Comparison of ENCODE assay signal across 8 cellular contexts in genomic region chr3:171162986-171163723, GRCh38.
DNase-seq lines count a peak whose midpoint lies in the region; ATAC-seq and TF ChIP-seq lines count a peak whose summit lies in the region.

No MANE protein-coding gene starts in this region.

- no peak overlapping the region for H3K4me3 ChIP-seq in sigmoid colon

- H3K4me1 Mint-ChIP-seq in activated CD4-positive, alpha-beta T cell treated with anti-CD3 and anti-CD28 coated beads, Interleukin-2, amount 10 ng/mL, durations not matched to agents 24 days and 14 days, result peaks cover 18% of the 10 kb centered on the region
- H3K4me1 Mint-ChIP-seq in endothelial cell (ENCODE audit: unreplicated experiment), result peaks cover 8% of the 10 kb centered on the region

- peaks cover 0 to 33% (median 6%) of the 10 kb centered on the region in 4 donors for H3K36me3 ChIP-seq in sigmoid colon

- DNase-seq in activated CD4-positive, alpha-beta T cell treated with anti-CD3 and anti-CD28 coated beads, Interleukin-2, amount 10 ng/mL, durations not matched to agents 24 days and 14 days, result peak; percentile 70
- no peak for DNase-seq in activated CD4-positive, alpha-beta T cell treated with anti-CD3 and anti-CD28 coated beads, Interleukin-2, amount 50 U/mL, for 1 hour
- DNase-seq in NCI-H526 treated with DMSO at 0.1 percent for 48 hours (lab: John Stamatoyannopoulos, UW) (peak; percentile 25), endothelial cell (ENCODE audit: low spot score) (no peak), sigmoid colon (no peak), mesenteric fat pad (ENCODE audit: low spot score) (no peak), NCI-H2107 treated with DMSO at 0.1 percent for 48 hours (lab: John Stamatoyannopoulos, UW; ENCODE audit: unreplicated experiment) (no peak)

- peaks cover 12% of the 10 kb centered on the region for H3K9me3 Mint-ChIP-seq in activated CD4-positive, alpha-beta T cell treated with anti-CD3 and anti-CD28 coated beads, Interleukin-2, amount 10 ng/mL, durations not matched to agents 24 days and 14 days
- H3K9me3 Mint-ChIP-seq in endothelial cell (ENCODE audit: unreplicated experiment), result no peaks in the 10 kb centered on the region

- H3K36me3 Mint-ChIP-seq in activated CD4-positive, alpha-beta T cell treated with anti-CD3 and anti-CD28 coated beads, Interleukin-2, amount 10 ng/mL, durations not matched to agents 24 days and 14 days (ENCODE audit: low read depth), result peaks cover 71% of the 10 kb centered on the region
- peaks cover 57% of the 10 kb centered on the region for H3K36me3 Mint-ChIP-seq in endothelial cell (ENCODE audit: low read depth, unreplicated experiment)

- no peak overlapping the region for H3K4me3 Mint-ChIP-seq in activated CD4-positive, alpha-beta T cell treated with anti-CD3 and anti-CD28 coated beads, Interleukin-2, amount 10 ng/mL, durations not matched to agents 24 days and 14 days
- peak overlapping the region; percentile 54 for H3K4me3 Mint-ChIP-seq in endothelial cell (ENCODE audit: unreplicated experiment)

- no peak overlapping the region for H3K27ac Mint-ChIP-seq in activated CD4-positive, alpha-beta T cell treated with anti-CD3 and anti-CD28 coated beads, Interleukin-2, amount 10 ng/mL, durations not matched to agents 24 days and 14 days
- H3K27ac Mint-ChIP-seq in endothelial cell (ENCODE audit: unreplicated experiment), result no peak overlapping the region

- no peak for TF ChIP-seq EP300 in sigmoid colon (IDR thresholded peaks at IDR 0.05)

- no peaks in the 10 kb centered on the region for H3K4me1 ChIP-seq in sigmoid colon

- TF ChIP-seq CTCF in endothelial cell (IDR thresholded peaks at IDR 0.05; ENCODE audit: unreplicated experiment), result peak; percentile 96
- TF ChIP-seq CTCF in sigmoid colon (IDR thresholded peaks at IDR 0.05), result peak in 3 of 4 experiments; percentile 17 to 30 (median 28)

- H3K9me3 ChIP-seq in sigmoid colon, result peaks cover 0 to 8% (median 2%) of the 10 kb centered on the region in 4 donors

- no peak overlapping the region for H3K27ac ChIP-seq in sigmoid colon

- no peak for ATAC-seq in GM21447 (IDR thresholded peaks at IDR 0.05; ENCODE audit: unreplicated experiment)

- no peak for TF ChIP-seq POLR2A in sigmoid colon (IDR thresholded peaks at IDR 0.05)

- no peaks in the 10 kb centered on the region for H3K27me3 ChIP-seq in sigmoid colon

- intact Hi-C loops in activated CD4-positive, alpha-beta T cell treated with anti-CD3 and anti-CD28 coated beads, Interleukin-2, amount 10 ng/mL, durations not matched to agents 24 days and 14 days (cut with micrococcal nuclease), result loop anchor here (1.0 kb wide), 1 partner anchor 404 kb away; no protein-coding TSS in a partner anchor
- intact Hi-C loops in sigmoid colon (cut with DNase I), result no loop called here

- H3K27me3 Mint-ChIP-seq in activated CD4-positive, alpha-beta T cell treated with anti-CD3 and anti-CD28 coated beads, Interleukin-2, amount 10 ng/mL, durations not matched to agents 24 days and 14 days, result no peaks in the 10 kb centered on the region
- peaks cover 2% of the 10 kb centered on the region for H3K27me3 Mint-ChIP-seq in endothelial cell (ENCODE audit: unreplicated experiment)

Comparison
In these comparisons a context has a peak if more than half of its experiments do, and no peak if none do; other contexts are left out.
1. DNase-seq: peak in activated CD4-positive, alpha-beta T cell treated with anti-CD3 and anti-CD28 coated beads, Interleukin-2, amount 10 ng/mL, durations not matched to agents 24 days and 14 days (single experiment) and NCI-H526 treated with DMSO at 0.1 percent for 48 hours (single experiment); none in activated CD4-positive, alpha-beta T cell treated with anti-CD3 and anti-CD28 coated beads, Interleukin-2, amount 50 U/mL, for 1 hour (single experiment), endothelial cell (single experiment), sigmoid colon (single experiment), mesenteric fat pad (single experiment) and NCI-H2107 treated with DMSO at 0.1 percent for 48 hours (single experiment).